9 cellular contexts compared by ENCODE assay signal in the genomic region with DNA sequence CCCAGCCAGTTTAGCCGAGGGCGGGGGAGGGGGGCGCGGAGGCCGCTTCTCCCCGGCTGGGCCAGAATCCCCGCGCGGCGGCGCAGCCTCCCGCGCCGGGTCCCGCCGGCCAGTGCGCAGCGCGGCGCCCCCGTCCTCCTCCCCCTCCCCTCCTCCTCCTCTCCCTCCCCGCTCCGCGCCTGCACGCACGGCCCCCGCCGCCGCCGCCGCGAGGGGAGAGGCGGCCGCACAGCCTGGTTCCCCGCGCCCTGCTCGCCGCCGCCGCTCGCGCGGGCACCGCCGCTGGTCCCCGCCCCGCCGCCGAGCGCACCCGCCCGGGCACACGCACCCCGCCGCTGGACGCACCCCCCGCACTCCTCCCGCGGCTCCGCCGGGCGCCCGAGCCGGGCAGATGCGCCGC. TPM values are rescaled to one million over a fixed set of nuclear protein-coding genes. Genes with fewer than 3 reads are reported as not detected.
A peak's percentile ranks its signal among the peaks of the same experiment; 100 is the strongest.
DNase-seq lines count a peak whose midpoint lies in the region; ATAC-seq and TF ChIP-seq lines count a peak whose summit lies in the region.
"Had no signal": no experiment of that assay in that cellular context is flagged by ENCODE, and none has a peak within 500 bp of the region (broad histone marks: within the 10 kb centered on the region; RNA-seq: fewer than 3 reads in every experiment).

A gene with protein sequence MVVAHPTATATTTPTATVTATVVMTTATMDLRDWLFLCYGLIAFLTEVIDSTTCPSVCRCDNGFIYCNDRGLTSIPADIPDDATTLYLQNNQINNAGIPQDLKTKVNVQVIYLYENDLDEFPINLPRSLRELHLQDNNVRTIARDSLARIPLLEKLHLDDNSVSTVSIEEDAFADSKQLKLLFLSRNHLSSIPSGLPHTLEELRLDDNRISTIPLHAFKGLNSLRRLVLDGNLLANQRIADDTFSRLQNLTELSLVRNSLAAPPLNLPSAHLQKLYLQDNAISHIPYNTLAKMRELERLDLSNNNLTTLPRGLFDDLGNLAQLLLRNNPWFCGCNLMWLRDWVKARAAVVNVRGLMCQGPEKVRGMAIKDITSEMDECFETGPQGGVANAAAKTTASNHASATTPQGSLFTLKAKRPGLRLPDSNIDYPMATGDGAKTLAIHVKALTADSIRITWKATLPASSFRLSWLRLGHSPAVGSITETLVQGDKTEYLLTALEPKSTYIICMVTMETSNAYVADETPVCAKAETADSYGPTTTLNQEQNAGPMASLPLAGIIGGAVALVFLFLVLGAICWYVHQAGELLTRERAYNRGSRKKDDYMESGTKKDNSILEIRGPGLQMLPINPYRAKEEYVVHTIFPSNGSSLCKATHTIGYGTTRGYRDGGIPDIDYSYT (plus strand): TSS at position 351 of the 400 bp plus-strand sequence. CDS start 80,337 bp downstream, outside the sequence.

- H3K23ac ChIP-seq in mesenchymal stem cell (ENCODE audit: low read length in 2 of 2), result peak within 1 kb of the TSS in 1 of 2 experiments; percentile 26

- H3K4me2 ChIP-seq in mesenchymal stem cell (ENCODE audit: low read length, poor library complexity, severe bottlenecking), result peak within 1 kb of the TSS; percentile 92

- no peak within 1 kb of the TSS for H3K27ac Mint-ChIP-seq in activated CD4-positive, alpha-beta T cell treated with anti-CD3 and anti-CD28 coated beads for 36 hours
- H3K27ac Mint-ChIP-seq in MCF 10A (ENCODE audit: low read depth, unreplicated experiment), result no peak within 1 kb of the TSS

- H2BK12ac ChIP-seq in mesenchymal stem cell (ENCODE audit: low read length in 2 of 2), result no peak within 1 kb of the TSS

- POLR2A ChIA-PET in activated CD4-positive, alpha-beta T cell treated with anti-CD3 and anti-CD28 coated beads for 36 hours (lab: Charles Lee), result no interaction called here
- POLR2A ChIA-PET in MCF 10A (lab: Yijun Ruan, JAX), result no interaction called here

- no peak within 1 kb of the TSS for H3K9ac ChIP-seq in mesenchymal stem cell (ENCODE audit: low read length)

- no peak for ATAC-seq in activated CD4-positive, alpha-beta T cell treated with anti-CD3 and anti-CD28 coated beads for 36 hours
- ATAC-seq in upper lobe of left lung (ENCODE audit: low FRiP score in 2 of 2) (no peak), HG03159 (IDR thresholded peaks at IDR 0.05; ENCODE audit: unreplicated experiment) (no peak)

- peaks cover 28% of the 10 kb centered on the region for H3K27me3 Mint-ChIP-seq in activated CD4-positive, alpha-beta T cell treated with anti-CD3 and anti-CD28 coated beads for 36 hours
- H3K27me3 Mint-ChIP-seq in MCF 10A (ENCODE audit: insufficient read depth, unreplicated experiment), result peaks cover 32% of the 10 kb centered on the region

- WGBS in mesenchymal stem cell, result 0% methylated on average over 15 of the region's 66 CpGs
- WGBS in upper lobe of left lung, 2 donors, result 2% methylated on average over 10 of the region's 66 CpGs; no CpG with 5 or more reads in 1 of the 2 donors

- H2BK120ac ChIP-seq in mesenchymal stem cell (ENCODE audit: low read depth, low read length), result peak within 1 kb of the TSS; percentile 30

- no peaks in the 10 kb centered on the region for H3K9me3 Mint-ChIP-seq in activated CD4-positive, alpha-beta T cell treated with anti-CD3 and anti-CD28 coated beads for 36 hours (ENCODE audit: low read depth)
- no peaks in the 10 kb centered on the region for H3K9me3 Mint-ChIP-seq in MCF 10A (ENCODE audit: unreplicated experiment)

- TF ChIP-seq POLR2A in upper lobe of left lung (IDR thresholded peaks at IDR 0.05), result no peak

- no peaks in the 10 kb centered on the region for H3K79me1 ChIP-seq in mesenchymal stem cell (replicated peaks; ENCODE audit: low read length, poor library complexity, severe bottlenecking)

- H3K4me1 Mint-ChIP-seq in activated CD4-positive, alpha-beta T cell treated with anti-CD3 and anti-CD28 coated beads for 36 hours, result peaks cover 5% of the 10 kb centered on the region
- H3K4me1 Mint-ChIP-seq in MCF 10A (ENCODE audit: insufficient read depth, unreplicated experiment), result no peaks in the 10 kb centered on the region

- no peak within 1 kb of the TSS for H3K27ac ChIP-seq in mesenchymal stem cell (ENCODE audit: low read length, poor library complexity, severe bottlenecking)
- H3K27ac ChIP-seq in upper lobe of left lung, result no peak within 1 kb of the TSS

- no peaks in the 10 kb centered on the region for H3K36me3 ChIP-seq in mesenchymal stem cell (ENCODE audit: control insufficient read depth in 1 of 2, insufficient read depth in 2 of 2, low read depth in 1 of 2, low read length in 2 of 2)
- H3K36me3 ChIP-seq in upper lobe of left lung, result no peaks in the 10 kb centered on the region
- H3K36me3 ChIP-seq: adrenal gland had no signal

- H3K4ac ChIP-seq in mesenchymal stem cell (ENCODE audit: low read depth in 1 of 2, low read length in 2 of 2), result no peak within 1 kb of the TSS

- no peak within 1 kb of the TSS for H4K8ac ChIP-seq in mesenchymal stem cell (ENCODE audit: low read length)

- H3K36me3 Mint-ChIP-seq in activated CD4-positive, alpha-beta T cell treated with anti-CD3 and anti-CD28 coated beads for 36 hours (ENCODE audit: low read depth), result no peaks in the 10 kb centered on the region
- H3K36me3 Mint-ChIP-seq in MCF 10A (ENCODE audit: insufficient read depth, unreplicated experiment), result peaks cover 7% of the 10 kb centered on the region

- no TSS peak for BruUV-seq in MCF 10A (replicated peaks; lab: Mats Ljungman, UMichigan)

- no peaks in the 10 kb centered on the region for H3K9me3 ChIP-seq in mesenchymal stem cell (ENCODE audit: control insufficient read depth, low read length)
- H3K9me3 ChIP-seq in upper lobe of left lung, result no peaks in the 10 kb centered on the region
- H3K9me3 ChIP-seq: adrenal gland had no signal

- TF ChIP-seq CTCF in MCF 10A (IDR thresholded peaks at IDR 0.05; ENCODE audit: unreplicated experiment) (no peak), upper lobe of left lung (IDR thresholded peaks at IDR 0.05) (no peak)

- no peak within 1 kb of the TSS for H2AFZ ChIP-seq in mesenchymal stem cell (ENCODE audit: low read depth, low read length)

- no peak within 1 kb of the TSS for H2AK5ac ChIP-seq in mesenchymal stem cell (ENCODE audit: low read length, severe bottlenecking)

- peak within 1 kb of the TSS; percentile 29 to 63 for H3K4me3 ChIP-seq in mesenchymal stem cell (ENCODE audit: insufficient read depth in 1 of 2, low read depth in 1 of 2, low read length in 2 of 2)
- peak within 1 kb of the TSS in 3 of 4 donors; percentile 29 to 46 (median 39) for H3K4me3 ChIP-seq in upper lobe of left lung

- CTCF ChIA-PET in activated CD4-positive, alpha-beta T cell treated with anti-CD3 and anti-CD28 coated beads for 36 hours (lab: Charles Lee), result no interaction called here
- CTCF ChIA-PET in MCF 10A (lab: Yijun Ruan, JAX), result no interaction called here

- no peak for DNase-seq in activated CD4-positive, alpha-beta T cell treated with anti-CD3 and anti-CD28 coated beads for 36 hours
- DNase-seq in activated CD4-positive, alpha-beta T cell treated with anti-CD3 and anti-CD28 coated beads for 1 hour, result no peak
- no peak for DNase-seq in MCF 10A (ENCODE audit: unreplicated experiment)
- no peak for DNase-seq in mesenchymal stem cell
- peak in 1 of 2 donors; percentile 72 for DNase-seq in upper lobe of left lung
- no peak for DNase-seq in NCI-H187 (lab: John Stamatoyannopoulos, UW)
- no peak for DNase-seq in activated CD8-positive, alpha-beta memory T cell treated with anti-CD3 and anti-CD28 coated beads for 24 hours
- DNase-seq: adrenal gland had no signal

- H3K18ac ChIP-seq in mesenchymal stem cell (ENCODE audit: low read depth in 1 of 2, low read length in 2 of 2), result no peak within 1 kb of the TSS

- no peak for TF ChIP-seq EP300 in upper lobe of left lung (IDR thresholded peaks at IDR 0.05)

- intact Hi-C loops in activated CD4-positive, alpha-beta T cell treated with anti-CD3 and anti-CD28 coated beads for 36 hours (cut with DNase I, micrococcal nuclease), result no loop called here
- intact Hi-C loops in MCF 10A (cut with micrococcal nuclease), result no loop called here

- no peak within 1 kb of the TSS for H2BK15ac ChIP-seq in mesenchymal stem cell (ENCODE audit: low read depth, poor library complexity, severe bottlenecking)

- H3K14ac ChIP-seq in mesenchymal stem cell (ENCODE audit: low read length in 2 of 2), result no peak within 1 kb of the TSS

- H3K27me3 ChIP-seq in mesenchymal stem cell (ENCODE audit: control insufficient read depth in 1 of 2, insufficient read depth in 1 of 2, low read length in 2 of 2), result peaks cover 53 to 64% of the 10 kb centered on the region in 2 experiments
- H3K27me3 ChIP-seq in upper lobe of left lung, result peaks cover 0 to 29% (median 16%) of the 10 kb centered on the region in 4 donors

- H2BK5ac ChIP-seq in mesenchymal stem cell (ENCODE audit: low read depth, low read length, poor library complexity, severe bottlenecking), result no peak within 1 kb of the TSS

- no peak within 1 kb of the TSS for H4K91ac ChIP-seq in mesenchymal stem cell (ENCODE audit: low read length)

- peaks cover 31% of the 10 kb centered on the region for H3K4me1 ChIP-seq in mesenchymal stem cell (ENCODE audit: control insufficient read depth, insufficient read depth, low read depth, low read length)
- peaks cover 15 to 20% (median 16%) of the 10 kb centered on the region in 4 donors for H3K4me1 ChIP-seq in upper lobe of left lung

- peak within 1 kb of the TSS; percentile 45 for H3K4me3 Mint-ChIP-seq in activated CD4-positive, alpha-beta T cell treated with anti-CD3 and anti-CD28 coated beads for 36 hours
- H3K4me3 Mint-ChIP-seq in MCF 10A (ENCODE audit: unreplicated experiment), result peak within 1 kb of the TSS; percentile 42

RNA-seq across cellular contexts. Expression of the gene that starts here (rescaled TPM):
- total RNA-seq in activated CD4-positive, alpha-beta T cell treated with anti-CD3 and anti-CD28 coated beads for 36 hours, result under 1 TPM; 0.21 to 0.25 TPM
- total RNA-seq in MCF 10A (2022) (2.7 and 7.0 TPM in 2 replicates), upper lobe of left lung (under 1 TPM in 3 of 6 donors, not detected in 3; 0.09 to 0.30 (median 0.15) TPM)
- 0.11 TPM for polyA plus RNA-seq in mesenchymal stem cell (2013, experiment 1 of 2)
- polyA plus RNA-seq in mesenchymal stem cell (2013, experiment 2 of 2), result 0.10 TPM
